Comparison of ENCODE assay signal across 4 cellular contexts in the genomic region with DNA sequence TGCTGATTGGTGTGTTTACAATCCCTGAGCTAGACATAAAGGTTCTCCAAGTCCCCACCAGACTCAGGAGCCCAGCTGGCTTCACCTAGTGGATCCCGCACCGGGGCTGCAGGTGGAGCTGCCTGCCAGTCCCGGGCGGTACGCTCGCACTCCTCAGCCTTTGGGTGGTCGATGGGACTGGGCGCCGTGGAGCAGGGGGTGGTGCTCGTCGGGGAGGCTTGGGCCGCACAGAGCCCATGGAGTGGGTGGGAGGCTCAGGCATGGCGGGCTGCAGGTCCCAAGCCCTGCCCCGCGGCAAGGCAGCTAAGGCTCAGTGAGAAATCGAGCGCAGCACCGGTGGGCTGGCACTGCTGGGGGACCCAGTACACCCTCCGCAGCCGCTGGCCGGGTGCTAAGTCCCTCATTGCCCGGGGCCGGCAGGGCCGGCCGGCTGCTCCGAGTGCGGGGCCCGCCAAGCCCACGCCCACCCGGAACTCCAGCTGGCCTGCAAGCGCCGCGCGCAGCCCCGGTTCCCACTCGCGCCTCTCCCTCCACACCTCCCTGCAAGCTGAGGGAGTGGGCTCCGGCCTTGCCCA.
A peak's percentile ranks its signal among the peaks of the same experiment; 100 is the strongest.
DNase-seq lines count a peak whose midpoint lies in the region; ATAC-seq and TF ChIP-seq lines count a peak whose summit lies in the region.
"Not testable (repeated sequence)": the region's sequence is repeated elsewhere in the genome, so short reads cannot be mapped to it uniquely, and the experiment has no call there.

No MANE protein-coding gene starts in this region.

- TF ChIP-seq CTCF in RWPE2 (IDR thresholded peaks at IDR 0.05; ENCODE audit: poor library complexity, severe bottlenecking); lower lobe of right lung (IDR thresholded peaks at IDR 0.05); testis (IDR thresholded peaks at IDR 0.05); type B pancreatic cell (conservative IDR thresholded peaks at IDR 0.05): not testable (repeated sequence)

- 72 to 77% methylated on average over 9 to 38 of the region's 38 CpGs for WGBS in testis, 2 donors

- not testable (repeated sequence) for H3K4me1 Mint-ChIP-seq in type B pancreatic cell (ENCODE audit: unreplicated experiment)

- H3K4me3 ChIP-seq in RWPE2 (ENCODE audit: severe bottlenecking) (peak overlapping the region; percentile 22), lower lobe of right lung (peak overlapping the region; percentile 11), testis (peak overlapping the region; percentile 18 to 26)

- not testable (repeated sequence) for H3K36me3 ChIP-seq in RWPE2 (ENCODE audit: low read depth); lower lobe of right lung; testis (ENCODE audit: low read depth, missing control alignments)

- not testable (repeated sequence) for H3K27ac Mint-ChIP-seq in type B pancreatic cell

- not testable (repeated sequence) for H3K27me3 ChIP-seq in RWPE2 (ENCODE audit: insufficient read depth, poor library complexity, severe bottlenecking); lower lobe of right lung (ENCODE audit: low read depth); testis

- intact Hi-C loops in lower lobe of right lung (cut with DNase I); testis (cut with DNase I; ENCODE audit: low total_unique reads): not testable (repeated sequence)

- not testable (repeated sequence) for TF ChIP-seq POLR2A in testis (IDR thresholded peaks at IDR 0.05)

- H3K27me3 Mint-ChIP-seq in type B pancreatic cell, result not testable (repeated sequence)

- not testable (repeated sequence) for H3K4me3 Mint-ChIP-seq in type B pancreatic cell

- H3K27ac ChIP-seq in RWPE2 (ENCODE audit: poor library complexity, severe bottlenecking); lower lobe of right lung; testis: not testable (repeated sequence)

- not testable (repeated sequence) for H3K9me3 ChIP-seq in RWPE2 (ENCODE audit: severe bottlenecking); lower lobe of right lung; testis

- ATAC-seq in RWPE2 (ENCODE audit: low read depth); lower lobe of right lung: not testable (repeated sequence)

- not testable (repeated sequence) for H3K4me1 ChIP-seq in RWPE2 (ENCODE audit: insufficient read depth, poor library complexity, severe bottlenecking); lower lobe of right lung; testis

- not testable (repeated sequence) for H3K9me3 Mint-ChIP-seq in type B pancreatic cell

- DNase-seq in RWPE2 (ENCODE audit: low spot score); lower lobe of right lung; testis: not testable (repeated sequence)
- DNase-seq in type B pancreatic cell (ENCODE audit: extremely low spot score, unreplicated experiment), result peak; percentile 53

- not testable (repeated sequence) for H3K36me3 Mint-ChIP-seq in type B pancreatic cell
